In the genomic region with DNA sequence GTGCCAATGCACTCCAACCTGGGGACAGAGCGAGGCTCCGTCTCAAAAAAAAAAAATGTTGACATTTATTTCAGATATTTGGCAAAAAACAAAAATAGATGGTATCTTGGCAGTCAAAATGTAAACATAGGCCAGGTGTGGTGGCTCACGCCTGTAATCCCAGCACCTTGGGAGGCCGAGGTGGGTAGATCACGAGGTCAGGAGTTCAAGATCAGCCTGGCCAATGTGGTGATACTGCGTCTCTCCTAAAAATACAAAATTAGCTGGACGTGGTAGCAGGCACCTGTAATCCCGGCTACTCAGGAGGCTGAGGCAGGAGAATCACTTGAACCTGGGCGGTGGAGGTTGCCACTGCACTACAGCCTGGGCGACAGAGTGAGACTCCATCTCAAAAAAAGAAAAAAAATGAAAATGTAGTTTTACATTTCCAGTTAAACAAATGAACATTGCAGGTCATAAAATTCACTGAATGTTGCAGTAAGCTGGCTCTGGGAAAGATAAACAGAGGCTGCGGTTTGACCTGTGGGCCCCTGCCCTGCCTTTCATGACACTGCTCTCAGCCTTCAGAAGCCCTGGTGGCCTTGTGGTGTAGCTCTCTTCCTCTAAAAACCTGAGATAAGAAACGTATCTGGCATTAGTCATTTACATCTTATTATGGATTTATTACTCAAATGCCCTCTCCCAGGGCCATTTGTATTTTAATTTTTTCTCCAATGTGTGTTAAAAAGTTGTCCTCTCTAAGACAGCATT, we compare ENCODE assay signal across 11 cellular contexts. TPM values are rescaled to one million over a fixed set of nuclear protein-coding genes. Genes with fewer than 3 reads are reported as not detected.
A peak's percentile ranks its signal among the peaks of the same experiment; 100 is the strongest.
DNase-seq lines count a peak whose midpoint lies in the region; ATAC-seq and TF ChIP-seq lines count a peak whose summit lies in the region.
"Had no signal": no experiment of that assay in that cellular context is flagged by ENCODE, and none has a peak within 500 bp of the region (broad histone marks: within the 10 kb centered on the region; RNA-seq: fewer than 3 reads in every experiment).

No MANE protein-coding gene starts in this region.

- no peak overlapping the region for H2BK12ac ChIP-seq in H9 (ENCODE audit: insufficient read length, low read depth, low read length)

- peaks cover 6 to 8% of the 10 kb centered on the region in 2 experiments for H3K9me3 Mint-ChIP-seq in H9
- H3K9me3 Mint-ChIP-seq in progenitor cell of endocrine pancreas (ENCODE audit: low read depth), result peaks cover 8% of the 10 kb centered on the region

- H3K27me3 Mint-ChIP-seq in H9 (ENCODE audit: low read depth) (peaks cover 2% of the 10 kb centered on the region; the same call in 1 of the 2 replicates), progenitor cell of endocrine pancreas (no peaks in the 10 kb centered on the region)

- H4K20me1 ChIP-seq in H9 (ENCODE audit: control insufficient read depth, insufficient read depth, insufficient read length), result no peaks in the 10 kb centered on the region

- H2BK15ac ChIP-seq in H9 (ENCODE audit: low read depth, low read length), result no peak overlapping the region

- no peak overlapping the region for H2AFZ ChIP-seq in H9 (ENCODE audit: low read length)

- no peaks in the 10 kb centered on the region for H3K79me1 ChIP-seq in H9 (ENCODE audit: insufficient read depth, low read depth, low read length, poor library complexity, severe bottlenecking)

- H4K5ac ChIP-seq in H9 (ENCODE audit: insufficient read length, low read depth, low read length), result no peak overlapping the region

- no peak overlapping the region for H3K23ac ChIP-seq in H9 (ENCODE audit: insufficient read length, low read depth, low read length)

- H2AK5ac ChIP-seq in H9 (ENCODE audit: insufficient read length, low read length), result no peak overlapping the region

- TF ChIP-seq CTCF in H9 (conservative IDR thresholded peaks at IDR 0.05), result 0 out of 3 replicates have a peak, but pooled peaks have one; percentile 16
- peak; percentile 22 for TF ChIP-seq CTCF in progenitor cell of endocrine pancreas (IDR thresholded peaks at IDR 0.05; ENCODE audit: unreplicated experiment)

- no peak for ATAC-seq in HG02885 (IDR thresholded peaks at IDR 0.05; ENCODE audit: poor library complexity, unreplicated experiment)

- H3K27ac Mint-ChIP-seq in H9, result no peak overlapping the region; a peak in 1 of 7 replicates
- H3K27ac Mint-ChIP-seq in progenitor cell of endocrine pancreas, result peak overlapping the region; percentile 51

- peaks cover 5 to 18% (median 9%) of the 10 kb centered on the region in 3 experiments; a peak in 6 of 7 replicates for H3K36me3 Mint-ChIP-seq in H9 (ENCODE audit: insufficient read depth in 1 of 3, low read depth in 3 of 3)
- H3K36me3 Mint-ChIP-seq in progenitor cell of endocrine pancreas (ENCODE audit: insufficient read depth), result peaks cover 17% of the 10 kb centered on the region

- no peak overlapping the region for H3K4me2 ChIP-seq in H9 (ENCODE audit: insufficient read depth, insufficient read length, low read length)

- no peaks in the 10 kb centered on the region for H3K4me1 ChIP-seq in H9 (ENCODE audit: insufficient read depth, low read length)

- no peak for DNase-seq in H9
- DNase-seq in OCI-M1 (lab: John Stamatoyannopoulos, UW), result peak; percentile 92
- DNase-seq in central memory CD4-positive, alpha-beta T cell, result peak; percentile 5
- no peak for DNase-seq in progenitor cell of endocrine pancreas (ENCODE audit: low spot score, unreplicated experiment)
- no peak for DNase-seq in posterior cingulate gyrus
- DNase-seq in NK-92 (lab: John Stamatoyannopoulos, UW; ENCODE audit: unreplicated experiment), result no peak
- DNase-seq: activated effector memory CD4-positive, alpha-beta T cell treated with anti-CD3 and anti-CD28 coated beads, Interleukin-2, amount 50 U/mL, for 16 hours; cerebellar nuclear complex; NCI-H748 treated with DMSO at 0.1 percent for 48 hours had no signal

- H3K9me3 ChIP-seq in H9 (ENCODE audit: control insufficient read depth, low read depth, low read length), result no peaks in the 10 kb centered on the region
- H3K9me3 ChIP-seq: right atrium auricular region had no signal

- H2BK120ac ChIP-seq in H9 (ENCODE audit: low read depth, low read length, poor library complexity, severe bottlenecking), result no peak overlapping the region

- H3K4me3 Mint-ChIP-seq in H9 (no peak overlapping the region), progenitor cell of endocrine pancreas (ENCODE audit: low read depth) (no peak overlapping the region)

- H2BK20ac ChIP-seq in H9 (ENCODE audit: low read depth, low read length, poor library complexity, severe bottlenecking), result no peak overlapping the region

- H4K91ac ChIP-seq in H9 (ENCODE audit: insufficient read length, low read depth, low read length), result no peak overlapping the region

- no peak overlapping the region for H4K8ac ChIP-seq in H9 (replicated peaks; ENCODE audit: insufficient read length, low read depth, low read length)

- no peak overlapping the region for H2BK5ac ChIP-seq in H9 (ENCODE audit: insufficient read length, low read length)

- WGBS in H9 (ENCODE audit: extremely low coverage, insufficient read length, low lambda C conversion rate), result no CpG with 5 or more reads among the region's 12 CpGs

- H3K27me3 ChIP-seq in H9 (ENCODE audit: insufficient read depth, low read length), result no peaks in the 10 kb centered on the region
- H3K27me3 ChIP-seq: right atrium auricular region had no signal

- H3K4me1 Mint-ChIP-seq in H9, result peaks cover 28 to 33% of the 10 kb centered on the region in 2 experiments
- H3K4me1 Mint-ChIP-seq in progenitor cell of endocrine pancreas (ENCODE audit: low read depth), result peaks cover 47% of the 10 kb centered on the region

- H3K14ac ChIP-seq in H9 (ENCODE audit: insufficient read depth, low read length), result no peak overlapping the region

- no peak overlapping the region for H3K56ac ChIP-seq in H9 (ENCODE audit: insufficient read length, low read depth, low read length)

- H3T11ph ChIP-seq in H9 (ENCODE audit: low read length), result no peak overlapping the region

- no peak overlapping the region for H3K9ac ChIP-seq in H9 (ENCODE audit: extremely low read depth, insufficient read length, low read length)

- H3K18ac ChIP-seq in H9 (ENCODE audit: insufficient read length, low read depth, low read length), result no peak overlapping the region

- no peak overlapping the region for H3K27ac ChIP-seq in H9 (ENCODE audit: insufficient read length, low read depth, low read length)
- H3K27ac ChIP-seq: right atrium auricular region had no signal

- intact Hi-C loops in posterior cingulate gyrus (cut with DNase I), result loop anchor here (5.0 kb wide), 1 partner anchor 234 kb away; no protein-coding TSS in a partner anchor

- no peaks in the 10 kb centered on the region for H3K79me2 ChIP-seq in H9 (ENCODE audit: insufficient read depth, low read length)

- no peak overlapping the region for H3K4ac ChIP-seq in H9 (ENCODE audit: low read depth, low read length)

- H3K23me2 ChIP-seq in H9 (ENCODE audit: insufficient read length, low read depth, low read length, poor library complexity, severe bottlenecking), result no peaks in the 10 kb centered on the region

RNA-seq across cellular contexts. Expression of gene SLC44A3, which starts 12.2 kb away (rescaled TPM):
- 4.8 and 5.5 TPM in 2 replicates for total RNA-seq in H9 (2021)
- total RNA-seq in progenitor cell of endocrine pancreas, result 70.4 and 75.4 TPM in 2 replicates

Comparison
In these comparisons a context has a peak if more than half of its experiments do, and no peak if none do; other contexts are left out.
1. DNase-seq: peak in OCI-M1 (single experiment) and central memory CD4-positive, alpha-beta T cell (single experiment); none in H9 (single experiment), progenitor cell of endocrine pancreas (single experiment), posterior cingulate gyrus (0 of 10) and NK-92 (single experiment).
2. RNA of gene SLC44A3, which starts 12.2 kb away (total RNA-seq): 70.4 to 75.4 TPM in progenitor cell of endocrine pancreas; 4.8 to 5.5 TPM in H9; every median in the first group is over 10 times any median in the second.